18 cellular contexts compared by ENCODE assay signal in genomic region chr2:88622307-88622706, GRCh38.
"Had no signal": no experiment of that assay in that cellular context is flagged by ENCODE, and none has a peak within 500 bp of the region (broad histone marks: within the 10 kb centered on the region; RNA-seq: fewer than 3 reads in every experiment).

No MANE protein-coding gene starts in this region.

- ATAC-seq: esophagus mucosa, gastroesophageal sphincter, heart left ventricle, natural killer cell, psoas muscle, right cardiac atrium had no signal

- H3K27ac ChIP-seq: cardiac muscle cell, gastroesophageal sphincter, heart left ventricle, ovary, psoas muscle, skin epidermis, testis, WERI-Rb-1 had no signal

- H3K27me3 ChIP-seq: cardiac muscle cell, gastroesophageal sphincter, heart left ventricle, ovary, testis had no signal

- DNase-seq: activated CD4-positive, alpha-beta memory T cell treated with anti-CD3 and anti-CD28 coated beads for 36 hours; activated naive CD8-positive, alpha-beta T cell treated with anti-CD3 and anti-CD28 coated beads, Interleukin-2, amount 10 ng/mL, durations not matched to agents 7 days and 5 days; activated T-cell treated with anti-CD3 and anti-CD28 coated beads for 4 hours; amygdala; effector CD8-positive, alpha-beta T cell; heart left ventricle; mesenchymal stem cell; natural killer cell; ovary; psoas muscle; right cardiac atrium; stimulated activated CD4-positive, alpha-beta T cell treated with anti-CD3 and anti-CD28 coated beads, Interleukin-2, amount 100 ng/mL, for 48 hours; testis; WERI-Rb-1 had no signal

- H3K36me3 ChIP-seq: cardiac muscle cell, gastroesophageal sphincter, heart left ventricle, ovary, WERI-Rb-1 had no signal

- H3K9me3 ChIP-seq: gastroesophageal sphincter, heart left ventricle, ovary, psoas muscle, testis had no signal

- H3K4me3 ChIP-seq: cardiac muscle cell, gastroesophageal sphincter, heart left ventricle, ovary, psoas muscle, skin epidermis, testis had no signal
